ENCODE assay signal across 10 cellular contexts in the genomic region with DNA sequence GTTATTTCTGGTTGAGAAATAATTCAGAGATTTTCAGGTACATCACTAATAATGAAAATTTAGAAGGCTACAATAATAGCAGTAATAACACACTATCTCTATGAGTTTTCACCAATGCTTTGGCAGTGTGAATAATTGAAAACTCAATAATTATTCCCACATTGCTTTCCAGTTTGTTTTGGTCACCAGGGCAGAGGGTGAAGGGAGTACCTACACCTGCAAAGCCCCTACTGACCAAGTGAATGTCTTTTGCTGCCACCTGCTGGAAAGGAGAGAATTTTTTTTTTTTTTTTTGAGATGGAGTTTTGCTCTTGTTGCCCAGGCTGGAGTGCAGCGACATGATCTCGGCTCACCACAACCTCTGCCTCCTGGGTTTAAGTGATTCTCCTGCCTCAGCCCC. TPM values are rescaled to one million over a fixed set of nuclear protein-coding genes. Genes with fewer than 3 reads are reported as not detected.
DNase-seq lines count a peak whose midpoint lies in the region; ATAC-seq, FAIRE-seq and TF ChIP-seq lines count a peak whose summit lies in the region.
"Had no signal": no experiment of that assay in that cellular context is flagged by ENCODE, and none has a peak within 500 bp of the region (broad histone marks: within the 10 kb centered on the region; RNA-seq: fewer than 3 reads in every experiment).

No MANE protein-coding gene starts in this region.

- POLR2A ChIA-PET in H1 (lab: Charles Lee; ENCODE audit: partially characterized antibody), result no interaction called here
- POLR2A ChIA-PET in activated CD4-positive, alpha-beta T cell treated with anti-CD3 and anti-CD28 coated beads, Interleukin-2, amount 10 ng/mL, durations not matched to agents 7 days and 5 days (lab: Charles Lee), result no interaction called here

- H3K18ac ChIP-seq in H1 (ENCODE audit: extremely low read depth, low read length), result no peak overlapping the region

- WGBS in H1 (ENCODE audit: extremely low coverage in 1 of 2, insufficient coverage in 1 of 2, insufficient read length in 1 of 2, insufficient replicate concordance in 2 of 2, low coverage in 1 of 2, low lambda C conversion rate in 2 of 2, missing lambda C conversion rate in 1 of 2), 2 experiments, result no CpG with 5 or more reads among the region's 2 CpGs

- no peak overlapping the region for H2AFZ ChIP-seq in H1 (ENCODE audit: low read length)

- no peak overlapping the region for H3K23ac ChIP-seq in H1 (ENCODE audit: insufficient read length)

- H2BK12ac ChIP-seq in H1 (ENCODE audit: low read depth, low read length), result no peak overlapping the region

- no peak for TF ChIP-seq EP300 in H1 (IDR thresholded peaks at IDR 0.05; ENCODE audit: borderline replicate concordance in 1 of 2, low read depth in 2 of 2, low read length in 2 of 2)

- H3K4me3 ChIP-seq in H1 (ENCODE audit: extremely low read depth in 1 of 4, insufficient read depth in 2 of 4, low read depth in 3 of 4, low read length in 4 of 4), result no peak overlapping the region
- H3K4me3 ChIP-seq: spleen, tibial artery had no signal

- peaks cover 38 to 50% (median 50%) of the 10 kb centered on the region in 4 experiments for H3K27me3 ChIP-seq in H1 (replicated peaks in 1 of 4; ENCODE audit: control insufficient read depth in 3 of 4, extremely low read depth in 1 of 4, insufficient read depth in 3 of 4, low read length in 3 of 4)

- no peak overlapping the region for H2BK15ac ChIP-seq in H1 (ENCODE audit: low read length)

- peaks cover 21% of the 10 kb centered on the region for H3K23me2 ChIP-seq in H1 (ENCODE audit: low read depth, low read length)

- H2BK5ac ChIP-seq in H1 (ENCODE audit: low read depth, low read length), result no peak overlapping the region

- peaks cover 44% of the 10 kb centered on the region for H3K27me3 Mint-ChIP-seq in activated CD4-positive, alpha-beta T cell treated with anti-CD3 and anti-CD28 coated beads, Interleukin-2, amount 10 ng/mL, durations not matched to agents 7 days and 5 days

- TF ChIP-seq RAD21 in H1 (IDR thresholded peaks at IDR 0.05 in 1 of 2, conservative IDR thresholded peaks at IDR 0.05 in 1 of 2; ENCODE audit: low read depth in 2 of 2, low read length in 2 of 2), result peak; percentile 49 to 54; a peak in 3 of 4 replicates

- no peak overlapping the region for H3K14ac ChIP-seq in H1 (ENCODE audit: insufficient read length)

- H2BK120ac ChIP-seq in H1 (replicated peaks; ENCODE audit: low read depth, low read length), result no peak overlapping the region

- H4K8ac ChIP-seq in H1 (ENCODE audit: extremely low read depth, insufficient read depth, low read length), result no peak overlapping the region

- no peak overlapping the region for H3K4me2 ChIP-seq in H1 (ENCODE audit: insufficient read depth in 1 of 2, low read depth in 2 of 2, low read length in 2 of 2)

- no peak for TF ChIP-seq POLR2A in H1 (IDR thresholded peaks at IDR 0.05; ENCODE audit: control extremely low read depth in 1 of 2, low read depth in 2 of 2, low read length in 2 of 2)

- no peak for ATAC-seq in GM19324 (IDR thresholded peaks at IDR 0.05; ENCODE audit: low FRiP score, unreplicated experiment)

- peak; percentile 50 for DNase-seq in NCI-H345 (lab: John Stamatoyannopoulos, UW)
- DNase-seq in H1 (ENCODE audit: low read depth in 1 of 2, low spot score in 2 of 2), result no peak
- DNase-seq in activated CD4-positive, alpha-beta T cell treated with anti-CD3 and anti-CD28 coated beads, Interleukin-2, amount 10 ng/mL, durations not matched to agents 7 days and 5 days, result no peak
- DNase-seq in activated CD4-positive, alpha-beta T cell treated with anti-CD3 and anti-CD28 coated beads for 1 hour, result no peak
- no peak for DNase-seq in foreskin melanocyte
- DNase-seq: spleen, tibial artery had no signal

- H4K91ac ChIP-seq in H1 (replicated peaks; ENCODE audit: insufficient read length, low read length), result no peak overlapping the region

- CTCF ChIA-PET in H1 (lab: Charles Lee; ENCODE audit: partially characterized antibody), result interaction anchor here (0.7 to 4.9 kb wide), 33 partner anchors 8 to 887 kb away, joined by 3 to 51 read pairs (median 4); no protein-coding TSS in a partner anchor
- CTCF ChIA-PET in activated CD4-positive, alpha-beta T cell treated with anti-CD3 and anti-CD28 coated beads, Interleukin-2, amount 10 ng/mL, durations not matched to agents 7 days and 5 days (lab: Charles Lee), result no interaction called here

- peaks cover 12 to 24% (median 13%) of the 10 kb centered on the region in 4 experiments; a peak in 6 of 7 replicates for H3K4me1 ChIP-seq in H1 (replicated peaks in 1 of 4; ENCODE audit: control insufficient read depth in 3 of 4, insufficient read depth in 4 of 4, low read length in 3 of 4)

- H3K4ac ChIP-seq in H1 (replicated peaks; ENCODE audit: insufficient read length, low read depth, low read length), result no peak overlapping the region

- H3K79me2 ChIP-seq in H1 (ENCODE audit: control insufficient read depth in 1 of 2, insufficient read depth in 2 of 2, low read length in 2 of 2), result no peaks in the 10 kb centered on the region

- peak; percentile 42 for FAIRE-seq in H1 (lab: Jason Lieb, UNC)

- peaks cover 6% of the 10 kb centered on the region for H3K4me1 Mint-ChIP-seq in activated CD4-positive, alpha-beta T cell treated with anti-CD3 and anti-CD28 coated beads, Interleukin-2, amount 10 ng/mL, durations not matched to agents 7 days and 5 days

- no peaks in the 10 kb centered on the region for H3K9me3 Mint-ChIP-seq in activated CD4-positive, alpha-beta T cell treated with anti-CD3 and anti-CD28 coated beads, Interleukin-2, amount 10 ng/mL, durations not matched to agents 7 days and 5 days

- no peaks in the 10 kb centered on the region for H3K9me3 ChIP-seq in H1 (ENCODE audit: insufficient read depth in 2 of 2, low read depth in 1 of 2, low read length in 1 of 2)
- H3K9me3 ChIP-seq: spleen, tibial artery had no signal

- H3K27ac Mint-ChIP-seq in activated CD4-positive, alpha-beta T cell treated with anti-CD3 and anti-CD28 coated beads, Interleukin-2, amount 10 ng/mL, durations not matched to agents 7 days and 5 days, result no peak overlapping the region

- TF ChIP-seq CTCF in 22Rv1 (IDR thresholded peaks at IDR 0.05) (peak; percentile 66), GM12872 (IDR thresholded peaks at IDR 0.05; ENCODE audit: insufficient read depth, low read depth, low read length) (peak; percentile 45), H1 (IDR thresholded peaks at IDR 0.05; ENCODE audit: control extremely low read depth in 1 of 3, insufficient read depth in 1 of 3, low read depth in 1 of 3, low read length in 3 of 3) (peak in 2 of 3 experiments; percentile 50 to 58; a peak in 3 of 4 replicates)

- no peaks in the 10 kb centered on the region for H3K79me1 ChIP-seq in H1 (ENCODE audit: low read depth, low read length)

- H4K20me1 ChIP-seq in H1 (replicated peaks in 1 of 2; ENCODE audit: control insufficient read depth in 1 of 2, insufficient read depth in 2 of 2, low read length in 2 of 2), result peaks cover 0 to 5% of the 10 kb centered on the region in 2 experiments

- H4K5ac ChIP-seq in H1 (ENCODE audit: insufficient read length, low read depth, low read length), result no peak overlapping the region

- no peak overlapping the region for H2BK20ac ChIP-seq in H1 (ENCODE audit: low read length)

- H3K9ac ChIP-seq in H1 (replicated peaks in 1 of 4; ENCODE audit: extremely low read depth in 1 of 4, low read depth in 3 of 4, low read length in 3 of 4), result no peak overlapping the region

- no peak overlapping the region for H3K4me3 Mint-ChIP-seq in activated CD4-positive, alpha-beta T cell treated with anti-CD3 and anti-CD28 coated beads, Interleukin-2, amount 10 ng/mL, durations not matched to agents 7 days and 5 days

- H2AK5ac ChIP-seq in H1 (ENCODE audit: low read depth, low read length), result no peak overlapping the region

- H3K36me3 ChIP-seq in H1 (ENCODE audit: control insufficient read depth in 2 of 4, insufficient read depth in 4 of 4, low read length in 3 of 4), result no peaks in the 10 kb centered on the region
- H3K36me3 ChIP-seq: spleen, tibial artery had no signal

- no peaks in the 10 kb centered on the region for H3K36me3 Mint-ChIP-seq in activated CD4-positive, alpha-beta T cell treated with anti-CD3 and anti-CD28 coated beads, Interleukin-2, amount 10 ng/mL, durations not matched to agents 7 days and 5 days (ENCODE audit: low read depth)

- H3K56ac ChIP-seq in H1 (replicated peaks; ENCODE audit: insufficient read length, low read depth, low read length), result no peak overlapping the region

- no peak overlapping the region for H3K27ac ChIP-seq in 22Rv1
- H3K27ac ChIP-seq in H1 (ENCODE audit: low read depth, low read length), result no peak overlapping the region
- H3K27ac ChIP-seq: spleen, tibial artery had no signal

TF ChIP-seq in H1, 55 proteins besides CTCF, POLR2A, EP300 and RAD21:
- no peak for TF ChIP-seq TEAD4 (IDR thresholded peaks at IDR 0.05; ENCODE audit: low read depth, low read length)
- no peak for TF ChIP-seq FOSL1 (IDR thresholded peaks at IDR 0.05; ENCODE audit: insufficient read depth, low read depth, low read length)
- TF ChIP-seq SIRT6 (IDR thresholded peaks at IDR 0.05; ENCODE audit: low read length), result no peak

RNA-seq across cellular contexts. Expression of gene NELL1, which starts 3.2 kb away (rescaled TPM):
- total RNA-seq in H1 (2021; fragmentation: NEBNext Ultra II Directional; extraction: Animal tissue kit (Norgen Biotek cat#: 25700)), result not detected in 2 replicates
- 0.06 and 0.21 TPM in 2 replicates for polyA plus RNA-seq in H1 (2011; rRNA removed)
- 0.17 TPM for polyA plus RNA-seq in H1 (2011; cell fraction: cytosol; rRNA removed)
- 0.54 TPM for polyA plus RNA-seq in H1 (2011; cell fraction: nucleus; rRNA removed)
- polyA plus RNA-seq in H1 (2012, experiment 1 of 2), result 0.11 to 0.32 TPM (median 0.15 TPM) in 4 replicates
- polyA plus RNA-seq in H1 (2012, experiment 2 of 2), result not detected
- 0.22 TPM for polyA plus RNA-seq in H1 (2013, experiment 1 of 2)
- 0.22 TPM for polyA plus RNA-seq in H1 (2013, experiment 2 of 2)
- polyA minus RNA-seq in H1 (2011; rRNA and poly(A)+ RNA removed), result 0.35 and 1.9 TPM in 2 replicates
- polyA minus RNA-seq in H1 (2011; cell fraction: cytosol; rRNA and poly(A)+ RNA removed), result not detected
- polyA minus RNA-seq in H1 (2011; cell fraction: nucleus; rRNA and poly(A)+ RNA removed), result 2.4 TPM
- total RNA-seq in activated CD4-positive, alpha-beta T cell treated with anti-CD3 and anti-CD28 coated beads, Interleukin-2, amount 10 ng/mL, durations not matched to agents 7 days and 5 days, result not detected
- polyA plus RNA-seq: spleen had no signal
